In genomic region chr1:211605613-211606326, GRCh38 we compare ENCODE assay signal across 12 cellular contexts. TPM values are rescaled to one million over a fixed set of nuclear protein-coding genes. Genes with fewer than 3 reads are reported as not detected.
DNase-seq lines count a peak whose midpoint lies in the region; ATAC-seq and TF ChIP-seq lines count a peak whose summit lies in the region.
"Had no signal": no experiment of that assay in that cellular context is flagged by ENCODE, and none has a peak within 500 bp of the region (broad histone marks: within the 10 kb centered on the region; RNA-seq: fewer than 3 reads in every experiment).

No MANE protein-coding gene starts in this region.

- H3K4me3 ChIP-seq in CD8-positive, alpha-beta T cell (ENCODE audit: low read depth, low read length): no peak overlapping the region
- no peak overlapping the region for H3K4me3 ChIP-seq in GM23338

- H3K9me3 ChIP-seq in CD8-positive, alpha-beta T cell (ENCODE audit: low read length): no peaks in the 10 kb centered on the region
- H3K9me3 ChIP-seq: esophagus squamous epithelium had no signal

- 0 out of 2 replicates have a peak overlapping the region, but pooled peaks have one; percentile 23 for H2AFZ ChIP-seq in GM23338

- POLR2A ChIA-PET in CD8-positive, alpha-beta T cell (lab: Charles Lee): interaction anchor here (1.1 to 2.7 kb wide), 2 partner anchors 11 to 26 kb away, joined by 4 to 15 read pairs; partner anchors contain the start of gene SLC30A1

- H4K20me1 ChIP-seq in GM23338 (replicated peaks; ENCODE audit: insufficient read depth): no peaks in the 10 kb centered on the region

- 0 out of 2 replicates have a peak, but pooled peaks cover 5% of the 10 kb centered on the region for H3K9me2 ChIP-seq in GM23338 (ENCODE audit: insufficient read depth)

- no peak for DNase-seq in CD8-positive, alpha-beta T cell
- DNase-seq in GM23338 (ENCODE audit: low spot score) (no peak), NCI-H2171 treated with DMSO at 0.1 percent for 48 hours (lab: John Stamatoyannopoulos, UW) (no peak), midbrain (lab: John Stamatoyannopoulos, UW) (no peak)
- no peak for DNase-seq in activated T-helper 2 cell treated with anti-CD3 and anti-CD28 coated beads, Interferon-gamma antibody, Interleukin-2, Interleukin-4, amounts not matched to agents 10 μg/mL and 5 μg/mL and 100 μg/mL, durations not matched to agents 14 hours and 24 hours and 36 hours (ENCODE audit: low spot score)
- DNase-seq in natural killer cell treated with Interleukin-12 subunit alpha and Interleukin-12 subunit beta and Interleukin-15 and Interleukin-18, amount 100 ng/mL, for 72 hours (ENCODE audit: low spot score): no peak
- DNase-seq: esophagus squamous epithelium, NCI-H1417, NCI-H524 had no signal

- no peak for TF ChIP-seq CTCF in CD8-positive, alpha-beta T cell (IDR thresholded peaks at IDR 0.05)
- no peak for TF ChIP-seq CTCF in GM23338 (conservative IDR thresholded peaks at IDR 0.05; ENCODE audit: low read depth in 2 of 2)

- intact Hi-C loops in CD8-positive, alpha-beta T cell (cut with DNase I, micrococcal nuclease): loop anchor here in 1 of 2 experiments (5.0 kb wide), 1 partner anchor 33 kb away; no protein-coding TSS in a partner anchor
- intact Hi-C loops in activated T-helper 2 cell treated with anti-CD3 and anti-CD28 coated beads, Interferon-gamma antibody, Interleukin-2, Interleukin-4, amounts not matched to agents 10 μg/mL and 5 μg/mL and 100 μg/mL, durations not matched to agents 14 hours and 24 hours and 36 hours (cut with micrococcal nuclease): no loop called here

- H3K36me3 ChIP-seq in CD8-positive, alpha-beta T cell (ENCODE audit: insufficient read depth, low read length): no peaks in the 10 kb centered on the region
- H3K36me3 ChIP-seq in GM23338 (ENCODE audit: insufficient read depth): no peaks in the 10 kb centered on the region
- H3K36me3 ChIP-seq: esophagus squamous epithelium had no signal

- H3K27me3 Mint-ChIP-seq in CD8-positive, alpha-beta T cell (ENCODE audit: low read depth): peaks cover 9% of the 10 kb centered on the region
- peaks cover 4% of the 10 kb centered on the region for H3K27me3 Mint-ChIP-seq in GM23338 (ENCODE audit: insufficient read depth, low read depth, poor library complexity)
- peaks cover 8% of the 10 kb centered on the region for H3K27me3 Mint-ChIP-seq in activated T-helper 2 cell treated with anti-CD3 and anti-CD28 coated beads, Interferon-gamma antibody, Interleukin-2, Interleukin-4, amounts not matched to agents 10 μg/mL and 5 μg/mL and 100 μg/mL, durations not matched to agents 14 hours and 24 hours and 36 hours (ENCODE audit: low read depth)
- no peaks in the 10 kb centered on the region for H3K27me3 Mint-ChIP-seq in natural killer cell treated with Interleukin-12 subunit alpha and Interleukin-12 subunit beta and Interleukin-15 and Interleukin-18, amount 100 ng/mL, for 72 hours

- no peak for ATAC-seq in CD8-positive, alpha-beta T cell
- ATAC-seq in GM23338: no peak
- ATAC-seq in natural killer cell treated with Interleukin-12 subunit alpha and Interleukin-12 subunit beta and Interleukin-15 and Interleukin-18, amount 100 ng/mL, for 72 hours: no peak
- no peak for ATAC-seq in HG03469 (IDR thresholded peaks at IDR 0.05; ENCODE audit: unreplicated experiment)
- ATAC-seq: Right ventricle myocardium inferior had no signal

- no peaks in the 10 kb centered on the region for H3K27me3 ChIP-seq in CD8-positive, alpha-beta T cell (ENCODE audit: insufficient read depth, low read length)
- H3K27me3 ChIP-seq in GM23338 (ENCODE audit: insufficient read depth): no peaks in the 10 kb centered on the region
- H3K27me3 ChIP-seq: esophagus squamous epithelium had no signal

- H3K4me1 ChIP-seq in CD8-positive, alpha-beta T cell (ENCODE audit: insufficient read depth, low read length): peaks cover 6% of the 10 kb centered on the region
- no peaks in the 10 kb centered on the region for H3K4me1 ChIP-seq in GM23338 (ENCODE audit: insufficient read depth)

- no peaks in the 10 kb centered on the region for H3K9me3 Mint-ChIP-seq in CD8-positive, alpha-beta T cell
- no peaks in the 10 kb centered on the region for H3K9me3 Mint-ChIP-seq in GM23338
- H3K9me3 Mint-ChIP-seq in activated T-helper 2 cell treated with anti-CD3 and anti-CD28 coated beads, Interferon-gamma antibody, Interleukin-2, Interleukin-4, amounts not matched to agents 10 μg/mL and 5 μg/mL and 100 μg/mL, durations not matched to agents 14 hours and 24 hours and 36 hours: no peaks in the 10 kb centered on the region
- no peaks in the 10 kb centered on the region for H3K9me3 Mint-ChIP-seq in natural killer cell treated with Interleukin-12 subunit alpha and Interleukin-12 subunit beta and Interleukin-15 and Interleukin-18, amount 100 ng/mL, for 72 hours
- H3K9me3 Mint-ChIP-seq: mesothelial cell of epicardium had no signal

- no peak overlapping the region for H3K4me2 ChIP-seq in GM23338

- CTCF ChIA-PET in CD8-positive, alpha-beta T cell (lab: Charles Lee): interaction anchor here (1.2 to 1.4 kb wide), 5 partner anchors 12 to 91 kb away, joined by 3 to 4 read pairs (median 4); partner anchors contain the start of gene SLC30A1

- peaks cover 15% of the 10 kb centered on the region for H3K4me1 Mint-ChIP-seq in CD8-positive, alpha-beta T cell (ENCODE audit: low read depth)
- no peaks in the 10 kb centered on the region for H3K4me1 Mint-ChIP-seq in GM23338
- peaks cover 22% of the 10 kb centered on the region for H3K4me1 Mint-ChIP-seq in activated T-helper 2 cell treated with anti-CD3 and anti-CD28 coated beads, Interferon-gamma antibody, Interleukin-2, Interleukin-4, amounts not matched to agents 10 μg/mL and 5 μg/mL and 100 μg/mL, durations not matched to agents 14 hours and 24 hours and 36 hours (ENCODE audit: low read depth)
- peaks cover 26 to 28% of the 10 kb centered on the region in 2 donors for H3K4me1 Mint-ChIP-seq in natural killer cell treated with Interleukin-12 subunit alpha and Interleukin-12 subunit beta and Interleukin-15 and Interleukin-18, amount 100 ng/mL, for 72 hours (ENCODE audit: low read depth in 2 of 2)

- no peak overlapping the region for H3K27ac ChIP-seq in CD8-positive, alpha-beta T cell (ENCODE audit: low read depth, low read length)
- no peak overlapping the region for H3K27ac ChIP-seq in GM23338 (ENCODE audit: low read depth)

- H3K36me3 Mint-ChIP-seq in CD8-positive, alpha-beta T cell: no peaks in the 10 kb centered on the region
- H3K36me3 Mint-ChIP-seq in GM23338 (ENCODE audit: low read depth): no peaks in the 10 kb centered on the region
- no peaks in the 10 kb centered on the region for H3K36me3 Mint-ChIP-seq in activated T-helper 2 cell treated with anti-CD3 and anti-CD28 coated beads, Interferon-gamma antibody, Interleukin-2, Interleukin-4, amounts not matched to agents 10 μg/mL and 5 μg/mL and 100 μg/mL, durations not matched to agents 14 hours and 24 hours and 36 hours (ENCODE audit: low read depth)
- H3K36me3 Mint-ChIP-seq in natural killer cell treated with Interleukin-12 subunit alpha and Interleukin-12 subunit beta and Interleukin-15 and Interleukin-18, amount 100 ng/mL, for 72 hours: no peaks in the 10 kb centered on the region
- H3K36me3 Mint-ChIP-seq: mesothelial cell of epicardium had no signal

- no peaks in the 10 kb centered on the region for H3K79me2 ChIP-seq in GM23338 (replicated peaks; ENCODE audit: insufficient read depth)

- no peak overlapping the region for H3K27ac Mint-ChIP-seq in CD8-positive, alpha-beta T cell
- H3K27ac Mint-ChIP-seq in GM23338: no peak overlapping the region
- H3K27ac Mint-ChIP-seq in activated T-helper 2 cell treated with anti-CD3 and anti-CD28 coated beads, Interferon-gamma antibody, Interleukin-2, Interleukin-4, amounts not matched to agents 10 μg/mL and 5 μg/mL and 100 μg/mL, durations not matched to agents 14 hours and 24 hours and 36 hours: no peak overlapping the region
- H3K27ac Mint-ChIP-seq in natural killer cell treated with Interleukin-12 subunit alpha and Interleukin-12 subunit beta and Interleukin-15 and Interleukin-18, amount 100 ng/mL, for 72 hours: peak overlapping the region; percentile 94 to 98
- H3K27ac Mint-ChIP-seq: mesothelial cell of epicardium had no signal

- H3K4me3 Mint-ChIP-seq in CD8-positive, alpha-beta T cell: peak overlapping the region; percentile 77
- no peak overlapping the region for H3K4me3 Mint-ChIP-seq in GM23338
- peak overlapping the region; percentile 73 for H3K4me3 Mint-ChIP-seq in activated T-helper 2 cell treated with anti-CD3 and anti-CD28 coated beads, Interferon-gamma antibody, Interleukin-2, Interleukin-4, amounts not matched to agents 10 μg/mL and 5 μg/mL and 100 μg/mL, durations not matched to agents 14 hours and 24 hours and 36 hours (ENCODE audit: low read depth)
- H3K4me3 Mint-ChIP-seq in natural killer cell treated with Interleukin-12 subunit alpha and Interleukin-12 subunit beta and Interleukin-15 and Interleukin-18, amount 100 ng/mL, for 72 hours: peak overlapping the region; percentile 88
- H3K4me3 Mint-ChIP-seq: mesothelial cell of epicardium had no signal

- H3F3A ChIP-seq in GM23338 (replicated peaks; ENCODE audit: low read depth): no peaks in the 10 kb centered on the region

TF ChIP-seq in GM23338, 12 proteins besides CTCF, POLR2A, EP300 and RAD21 (continues in another document):
- TF ChIP-seq STAT1 (IDR thresholded peaks at IDR 0.05; ENCODE audit: unreplicated experiment): no peak

RNA-seq across cellular contexts. Expression of gene SLC30A1, which starts 26.8 kb away (rescaled TPM):
- 1 to 10 TPM; 9.7 to 9.8 TPM for total RNA-seq in CD8-positive, alpha-beta T cell
- total RNA-seq in GM23338 (2014; rRNA removed; shearing (Covaris generic)): 17.0 and 17.7 TPM in 2 replicates
- polyA plus RNA-seq in GM23338 (2016; fragmentation: Nextera tagmentation; extraction: Ambion mirVana): 3.3 and 3.8 TPM in 2 replicates
- total RNA-seq in activated T-helper 2 cell treated with anti-CD3 and anti-CD28 coated beads, Interferon-gamma antibody, Interleukin-2, Interleukin-4, amounts not matched to agents 10 μg/mL and 5 μg/mL and 100 μg/mL, durations not matched to agents 14 hours and 24 hours and 36 hours: 7.9 and 8.0 TPM in 2 replicates
- total RNA-seq in natural killer cell treated with Interleukin-12 subunit alpha and Interleukin-12 subunit beta and Interleukin-15 and Interleukin-18, amount 100 ng/mL, for 72 hours: 10 to 100 TPM in 1 of 2 donors, 1 to 10 TPM in 1; 6.9 to 13.1 TPM

Comparison
In these comparisons a context has a peak if more than half of its experiments do, and no peak if none do; other contexts are left out.
1. H3K27ac Mint-ChIP-seq: peak in natural killer cell treated with Interleukin-12 subunit alpha and Interleukin-12 subunit beta and Interleukin-15 and Interleukin-18, amount 100 ng/mL, for 72 hours (2 of 2); none in CD8-positive, alpha-beta T cell (single experiment), GM23338 (single experiment) and activated T-helper 2 cell treated with anti-CD3 and anti-CD28 coated beads, Interferon-gamma antibody, Interleukin-2, Interleukin-4, amounts not matched to agents 10 μg/mL and 5 μg/mL and 100 μg/mL, durations not matched to agents 14 hours and 24 hours and 36 hours (single experiment).